21 cellular contexts compared by ENCODE assay signal in genomic region chr3:97864-98263, GRCh38.
"Had no signal": no experiment of that assay in that cellular context is flagged by ENCODE, and none has a peak within 500 bp of the region (broad histone marks: within the 10 kb centered on the region; RNA-seq: fewer than 3 reads in every experiment).

No MANE protein-coding gene starts in this region.

- H3K4me3 ChIP-seq: esophagus muscularis mucosa, sigmoid colon, smooth muscle cell, stomach, suprapubic skin, tibial nerve had no signal

- H3K36me3 ChIP-seq: brain microvascular endothelial cell, esophagus muscularis mucosa, sigmoid colon, stomach, suprapubic skin, tibial nerve had no signal

- H3K4me1 ChIP-seq: esophagus muscularis mucosa, sigmoid colon, stomach, suprapubic skin had no signal

- DNase-seq: activated CD4-positive, alpha-beta T cell treated with anti-CD3 and anti-CD28 coated beads, Interleukin-2, amount 50 U/mL, for 1 hour; activated CD4-positive, CD25-positive, alpha-beta regulatory T cell treated with anti-CD3 and anti-CD28 coated beads, Interleukin-2, amount 50 U/mL, for 72 hours; activated CD8-positive, alpha-beta T cell treated with anti-CD3 and anti-CD28 coated beads, Interleukin-2, amount 10 ng/mL, durations not matched to agents 7 days and 5 days; activated gamma-delta T cell; activated naive CD4-positive, alpha-beta T cell treated with anti-CD3 and anti-CD28 coated beads, Interleukin-2, amount 50 U/mL, for 16 hours; activated naive CD8-positive, alpha-beta T cell treated with anti-CD3 and anti-CD28 coated beads, Interleukin-2, amount 50 U/mL, for 24 hours; anterior cingulate cortex; brain microvascular endothelial cell; central memory CD4-positive, alpha-beta T cell; dermis blood vessel endothelial cell; effector CD8-positive, alpha-beta T cell; hippocampal formation; sigmoid colon; stimulated activated CD4-positive, alpha-beta T cell treated with anti-CD3 and anti-CD28 coated beads, Interleukin-15, amount 100 ng/mL, for 24 hours; stomach had no signal

- H3K4me2 ChIP-seq: smooth muscle cell had no signal

- ATAC-seq: activated CD8-positive, alpha-beta T cell treated with anti-CD3 and anti-CD28 coated beads, Interleukin-2, amount 10 ng/mL, durations not matched to agents 7 days and 5 days; activated naive CD8-positive, alpha-beta T cell treated with anti-CD3 and anti-CD28 coated beads, Interleukin-2, amount 50 U/mL, for 24 hours; stimulated activated memory B cell treated with anti-CD40 and anti-IgM and Interleukin-4, amounts not matched to agents 10 μg/mL and 1 μg/mL and 100 μg/mL, for 72 hours had no signal

- H3K27me3 ChIP-seq: brain microvascular endothelial cell, esophagus muscularis mucosa, sigmoid colon, stomach, suprapubic skin, tibial nerve had no signal

- H3K27ac ChIP-seq: brain microvascular endothelial cell, esophagus muscularis mucosa, sigmoid colon, stomach, suprapubic skin, tibial nerve, VCaP had no signal

- H3K9me3 ChIP-seq: esophagus muscularis mucosa, sigmoid colon, stomach, suprapubic skin, tibial nerve had no signal
